ENCODE assay signal across 8 cellular contexts in the genomic region with DNA sequence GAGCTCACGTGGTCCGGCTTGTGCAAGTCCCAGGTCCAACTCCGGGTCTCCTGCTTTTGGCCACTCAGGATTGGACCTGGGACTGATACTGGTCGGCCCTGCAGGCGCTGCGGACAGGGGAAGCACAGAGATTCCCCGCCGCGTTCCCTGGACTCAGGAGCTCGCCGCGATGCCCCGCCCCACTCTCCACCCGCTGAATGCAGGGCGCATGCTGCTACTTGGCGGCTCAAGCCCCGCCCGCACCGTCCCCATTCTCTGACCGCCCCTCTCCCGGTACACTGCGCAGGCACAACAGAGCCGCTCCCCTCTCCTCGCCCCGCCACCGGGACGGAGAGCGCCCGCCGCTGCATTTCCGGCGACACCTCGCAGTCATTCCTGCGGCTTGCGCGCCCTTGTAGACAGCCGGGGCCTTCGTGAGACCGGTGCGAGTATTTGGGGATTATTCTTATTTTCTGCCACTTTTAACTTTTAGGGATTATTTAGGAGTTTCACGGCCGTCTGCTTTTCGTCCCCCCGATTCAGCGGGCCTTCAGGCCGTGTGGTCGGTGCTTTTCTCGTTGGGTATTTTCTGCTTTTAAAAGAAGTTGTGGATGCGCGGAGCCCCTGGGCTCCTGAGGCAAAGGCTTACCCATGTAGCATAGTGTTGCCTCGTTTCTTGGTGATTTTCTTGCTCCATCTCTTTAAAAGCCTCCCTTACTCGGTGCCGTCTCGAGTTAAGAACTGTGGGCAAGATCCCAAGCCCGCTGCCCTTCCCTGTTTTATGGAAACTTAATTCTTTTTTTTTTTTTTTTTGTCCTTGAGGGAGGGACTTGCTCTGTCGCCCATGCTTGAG.
DNase-seq lines count a peak whose midpoint lies in the region; ATAC-seq and TF ChIP-seq lines count a peak whose summit lies in the region.

TSS of gene TMEM14C (plus strand) at position 251 of the 832 bp plus-strand sequence. CDS start 1,544 bp downstream, outside the sequence.

- peak; percentile 90 for TF ChIP-seq POLR2A in GM18951 (IDR thresholded peaks at IDR 0.05; ENCODE audit: extremely low read depth, insufficient read depth, insufficient read length)

- in situ Hi-C loops in GM18951 (cut with MboI; ENCODE audit: low sequenced_read_pairs, unreplicated experiment), result no loop called here

- DNase-seq in AG08395 (ENCODE audit: low spot score), result peak; percentile 99
- peak; percentile 77 for DNase-seq in NCI-H345 (lab: John Stamatoyannopoulos, UW)
- peak; percentile 99 for DNase-seq in cerebellar cortex (ENCODE audit: low spot score)
- peak; percentile 100 for DNase-seq in islet precursor cell
- DNase-seq in stimulated activated CD4-positive, alpha-beta T cell treated with anti-CD3 and anti-CD28 coated beads, Interleukin-12 subunit alpha, Interleukin-12 subunit beta, amount 100 ng/mL, for 48 hours (ENCODE audit: low read depth in 2 of 3, low spot score in 1 of 3), result peak; percentile 82 to 91 (median 91)

- ATAC-seq in HG03196 (IDR thresholded peaks at IDR 0.05; ENCODE audit: unreplicated experiment), result peak; percentile 97
- ATAC-seq in activated CD4-positive, CD25-positive, alpha-beta regulatory T cell treated with anti-CD3 and anti-CD28 coated beads, Interleukin-2, amount 50 U/mL, for 24 hours, result peak; percentile 97 to 98

Comparison
In these comparisons a context has a peak if more than half of its experiments do, and no peak if none do; other contexts are left out.
1. Peak in every context shown above with its lines: DNase-seq and ATAC-seq.